ENCODE assay signal across 24 cellular contexts in genomic region chr4:25723409-25723808, GRCh38.
DNase-seq lines count a peak whose midpoint lies in the region; ATAC-seq and TF ChIP-seq lines count a peak whose summit lies in the region.
"Had no signal": no experiment of that assay in that cellular context is flagged by ENCODE, and none has a peak within 500 bp of the region (broad histone marks: within the 10 kb centered on the region; RNA-seq: fewer than 3 reads in every experiment).

No MANE protein-coding gene starts in this region.

- H3K4me1 ChIP-seq in HEK293 (ENCODE audit: control insufficient read depth, insufficient read depth, low read length) (no peaks in the 10 kb centered on the region), body of pancreas (no peaks in the 10 kb centered on the region), HAP-1 (no peaks in the 10 kb centered on the region)
- H3K4me1 ChIP-seq: adrenal gland, psoas muscle, transverse colon had no signal

- no peaks in the 10 kb centered on the region for H3K27me3 ChIP-seq in body of pancreas
- H3K27me3 ChIP-seq in HAP-1 (ENCODE audit: low read depth): no peaks in the 10 kb centered on the region
- H3K27me3 ChIP-seq: adrenal gland, transverse colon had no signal

- DNase-seq in COLO668 (lab: John Stamatoyannopoulos, UW; ENCODE audit: unreplicated experiment) (peak; percentile 25), NCI-H510A (lab: John Stamatoyannopoulos, UW) (peak; percentile 1), fibroblast of peridontal ligament (ENCODE audit: extremely low read depth) (peak; percentile 18), body of pancreas (no peak), NCI-H446 treated with DMSO at 0.1 percent for 48 hours (lab: John Stamatoyannopoulos, UW) (no peak), HAP-1 (ENCODE audit: low spot score in 2 of 2) (no peak), midbrain (lab: John Stamatoyannopoulos, UW) (no peak)
- DNase-seq: activated CD4-positive, alpha-beta T cell treated with anti-CD3 and anti-CD28 coated beads, Interleukin-2, amount 50 U/mL, for 48 hours; activated naive CD4-positive, alpha-beta T cell treated with anti-CD3 and anti-CD28 coated beads for 36 hours; activated T-cell treated with anti-CD3 and anti-CD28 coated beads, Interleukin-2, amount 50 U/mL, for 72 hours; adrenal gland; C1 segment of cervical spinal cord; COR-L47; mammary epithelial cell; NCI-H146; NCI-H524; PC-3; psoas muscle; SK-N-SH; transverse colon had no signal

- H3K27ac ChIP-seq in HEK293 (ENCODE audit: extremely low read depth, low read depth, low read length): no peak overlapping the region
- no peak overlapping the region for H3K27ac ChIP-seq in body of pancreas
- H3K27ac ChIP-seq: adrenal gland, HL-60, psoas muscle, transverse colon had no signal

- intact Hi-C loops in body of pancreas (cut with DNase I): no loop called here

- H3K9me3 ChIP-seq in HEK293 (ENCODE audit: control insufficient read depth, insufficient read depth, low read depth, low read length) (no peaks in the 10 kb centered on the region), body of pancreas (no peaks in the 10 kb centered on the region), HAP-1 (no peaks in the 10 kb centered on the region)
- H3K9me3 ChIP-seq: adrenal gland, psoas muscle, SK-N-SH, transverse colon had no signal

- WGBS in body of pancreas, 2 donors: 56 to 67% methylated on average over 1 of the region's 1 CpG

- CTCF ChIA-PET in HEK293 (lab: Yijun Ruan, JAX): no interaction called here

- no peak for TF ChIP-seq POLR2A in body of pancreas (IDR thresholded peaks at IDR 0.05)

- in situ Hi-C loops in HAP-1 (cut with MboI; ENCODE audit: low sequenced_read_pairs): no loop called here

- POLR2A ChIA-PET in HEK293 (lab: Yijun Ruan, JAX): no interaction called here

- no peak for TF ChIP-seq CTCF in HEK293 (tag by site-specific recombination; IDR thresholded peaks at IDR 0.05)
- no peak for TF ChIP-seq CTCF in body of pancreas (IDR thresholded peaks at IDR 0.05)

- ATAC-seq in body of pancreas: no peak
- ATAC-seq: activated CD4-positive, CD25-positive, alpha-beta regulatory T cell treated with anti-CD3 and anti-CD28 coated beads, Interleukin-2, amount 50 U/mL, for 24 hours; activated T-cell treated with anti-CD3 and anti-CD28 coated beads, Interleukin-2, amount 50 U/mL, for 72 hours; PC-3; psoas muscle; stimulated activated effector memory CD8-positive, alpha-beta T cell treated with anti-CD3 and anti-CD28 coated beads, Interleukin-12 subunit alpha, Interleukin-12 subunit beta, amount 100 ng/mL, for 72 hours had no signal

- H3K4me3 ChIP-seq in HEK293 (ENCODE audit: low read depth, low read length): no peak overlapping the region
- no peak overlapping the region for H3K4me3 ChIP-seq in body of pancreas
- H3K4me3 ChIP-seq in HAP-1: no peak overlapping the region
- H3K4me3 ChIP-seq: adrenal gland, psoas muscle, transverse colon had no signal

- H3K36me3 ChIP-seq in HEK293 (ENCODE audit: control insufficient read depth in 2 of 2, insufficient read depth in 1 of 2, low read length in 2 of 2): no peaks in the 10 kb centered on the region
- no peaks in the 10 kb centered on the region for H3K36me3 ChIP-seq in body of pancreas (replicated peaks in 1 of 2; ENCODE audit: insufficient read depth in 1 of 2, low read depth in 2 of 2)
- no peaks in the 10 kb centered on the region for H3K36me3 ChIP-seq in HAP-1 (replicated peaks)
- H3K36me3 ChIP-seq: adrenal gland, transverse colon had no signal

TF ChIP-seq in HEK293, 187 proteins besides CTCF, POLR2A, EP300 and RAD21:
- TF ChIP-seq ZNF555 (tag by site-specific recombination; conservative IDR thresholded peaks at IDR 0.05) (no peak), ZNF529 (tag by site-specific recombination; IDR thresholded peaks at IDR 0.05; ENCODE audit: insufficient replicate concordance) (no peak), PRDM6 (tag by site-specific recombination; IDR thresholded peaks at IDR 0.05) (0 out of 2 replicates have a peak, but pooled peaks have one; percentile 8), MYNN (tag by site-specific recombination; IDR thresholded peaks at IDR 0.05; ENCODE audit: borderline replicate concordance) (no peak), BCL11B (tag by site-specific recombination; IDR thresholded peaks at IDR 0.05; ENCODE audit: low read depth) (no peak), ZNF138 (tag by site-specific recombination; IDR thresholded peaks at IDR 0.05; ENCODE audit: borderline replicate concordance) (no peak), REPIN1 (tag by site-specific recombination; IDR thresholded peaks at IDR 0.05; ENCODE audit: low read depth) (no peak)

Comparison
In these comparisons a context has a peak if more than half of its experiments do, and no peak if none do; other contexts are left out.
1. DNase-seq: peak in COLO668 (single experiment), NCI-H510A (single experiment) and fibroblast of peridontal ligament (single experiment); none in body of pancreas (0 of 4), NCI-H446 treated with DMSO at 0.1 percent for 48 hours (single experiment), HAP-1 (0 of 2) and midbrain (single experiment).